In genomic region chr17:66634193-66634592, GRCh38 we compare ENCODE assay signal across 17 cellular contexts.
DNase-seq lines count a peak whose midpoint lies in the region; ATAC-seq and TF ChIP-seq lines count a peak whose summit lies in the region.
"Had no signal": no experiment of that assay in that cellular context is flagged by ENCODE, and none has a peak within 500 bp of the region (broad histone marks: within the 10 kb centered on the region; RNA-seq: fewer than 3 reads in every experiment).

No MANE protein-coding gene starts in this region.

- ATAC-seq in activated CD4-positive, alpha-beta T cell treated with anti-CD3 and anti-CD28 coated beads for 36 hours, result no peak
- no peak for ATAC-seq in CD4-positive, alpha-beta T cell (ENCODE audit: poor library complexity)
- no peak for ATAC-seq in aorta (ENCODE audit: low FRiP score)
- ATAC-seq: A549, Right ventricle myocardium inferior had no signal

- no peaks in the 10 kb centered on the region for H3K36me3 ChIP-seq in aorta (ENCODE audit: control insufficient read depth in 1 of 2, insufficient read depth in 2 of 2, low read length in 1 of 2)
- H3K36me3 ChIP-seq: BE2C had no signal

- H3K27me3 ChIP-seq in CD4-positive, alpha-beta T cell (ENCODE audit: control insufficient read depth, insufficient read depth, low read length), result no peaks in the 10 kb centered on the region
- no peaks in the 10 kb centered on the region for H3K27me3 ChIP-seq in aorta (ENCODE audit: control insufficient read depth in 1 of 2, insufficient read depth in 2 of 2, low read length in 1 of 2)
- H3K27me3 ChIP-seq: BE2C had no signal

- no peak overlapping the region for H3K4me3 Mint-ChIP-seq in activated CD4-positive, alpha-beta T cell treated with anti-CD3 and anti-CD28 coated beads for 36 hours
- no peak overlapping the region for H3K4me3 Mint-ChIP-seq in CD4-positive, alpha-beta T cell
- H3K4me3 Mint-ChIP-seq in activated CD4-positive, alpha-beta memory T cell treated with anti-CD3 and anti-CD28 coated beads for 36 hours, result no peak overlapping the region
- H3K4me3 Mint-ChIP-seq in activated naive CD8-positive, alpha-beta T cell, result no peak overlapping the region
- H3K4me3 Mint-ChIP-seq: IgD-negative memory B cell had no signal

- H3K9me3 Mint-ChIP-seq in activated CD4-positive, alpha-beta T cell treated with anti-CD3 and anti-CD28 coated beads for 36 hours (ENCODE audit: low read depth), result no peaks in the 10 kb centered on the region
- H3K9me3 Mint-ChIP-seq in CD4-positive, alpha-beta T cell, result no peaks in the 10 kb centered on the region
- H3K9me3 Mint-ChIP-seq in activated CD4-positive, alpha-beta memory T cell treated with anti-CD3 and anti-CD28 coated beads for 36 hours, result no peaks in the 10 kb centered on the region
- H3K9me3 Mint-ChIP-seq in activated naive CD8-positive, alpha-beta T cell (ENCODE audit: low read depth), result no peaks in the 10 kb centered on the region
- H3K9me3 Mint-ChIP-seq: IgD-negative memory B cell had no signal

- H3K9me3 ChIP-seq in CD4-positive, alpha-beta T cell (ENCODE audit: control insufficient read depth, low read length), result no peaks in the 10 kb centered on the region
- H3K9me3 ChIP-seq in aorta (ENCODE audit: control insufficient read depth, low read length), result no peaks in the 10 kb centered on the region
- H3K9me3 ChIP-seq: A549, BE2C had no signal

- DNase-seq in activated CD4-positive, alpha-beta T cell treated with anti-CD3 and anti-CD28 coated beads for 36 hours, result no peak
- DNase-seq in activated CD4-positive, alpha-beta T cell treated with anti-CD3 and anti-CD28 coated beads, Interleukin-2, amount 50 U/mL, for 48 hours, result no peak
- DNase-seq in CD4-positive, alpha-beta T cell, result no peak
- DNase-seq in activated CD4-positive, alpha-beta memory T cell treated with anti-CD3 and anti-CD28 coated beads for 36 hours, result no peak
- DNase-seq in NCI-H524 treated with DMSO at 0.1 percent for 48 hours (lab: John Stamatoyannopoulos, UW) (no peak), aorta (no peak)
- DNase-seq: BE2C, EL, GF-D8, MV-4-11, NCI-H1105 treated with DMSO at 0.1 percent for 48 hours, NCI-H2029 treated with DMSO at 0.1 percent for 48 hours, NCI-H526 had no signal

- POLR2A ChIA-PET in activated CD4-positive, alpha-beta T cell treated with anti-CD3 and anti-CD28 coated beads for 36 hours (lab: Charles Lee), result interaction anchor here (0.8 kb wide), 1 partner anchor 1230 kb away, joined by 3 read pairs; no protein-coding TSS in a partner anchor
- POLR2A ChIA-PET in CD4-positive, alpha-beta T cell (lab: Charles Lee), result no interaction called here
- POLR2A ChIA-PET in activated CD4-positive, alpha-beta memory T cell treated with anti-CD3 and anti-CD28 coated beads for 36 hours (lab: Charles Lee), result interaction anchor here (0.9 to 1.2 kb wide), 2 partner anchors 22 to 115 kb away, joined by 3 read pairs; no protein-coding TSS in a partner anchor

- H3K27ac ChIP-seq in CD4-positive, alpha-beta T cell (ENCODE audit: low read depth, low read length), result no peak overlapping the region
- H3K27ac ChIP-seq in aorta (ENCODE audit: low read depth in 1 of 2, low read length in 2 of 2), result no peak overlapping the region
- H3K27ac ChIP-seq: A549 had no signal

- peaks cover 9% of the 10 kb centered on the region for H3K36me3 Mint-ChIP-seq in activated CD4-positive, alpha-beta T cell treated with anti-CD3 and anti-CD28 coated beads for 36 hours (ENCODE audit: low read depth)
- H3K36me3 Mint-ChIP-seq in CD4-positive, alpha-beta T cell (ENCODE audit: low read depth), result peaks cover 10% of the 10 kb centered on the region
- H3K36me3 Mint-ChIP-seq in activated CD4-positive, alpha-beta memory T cell treated with anti-CD3 and anti-CD28 coated beads for 36 hours, result peaks cover 6% of the 10 kb centered on the region
- peaks cover 11% of the 10 kb centered on the region for H3K36me3 Mint-ChIP-seq in activated naive CD8-positive, alpha-beta T cell
- H3K36me3 Mint-ChIP-seq: IgD-negative memory B cell had no signal

- TF ChIP-seq CTCF in CD4-positive, alpha-beta T cell (IDR thresholded peaks at IDR 0.05), result no peak

- peaks cover 0 to 5% of the 10 kb centered on the region in 2 donors for H3K4me1 ChIP-seq in aorta (ENCODE audit: control insufficient read depth in 1 of 2, insufficient read depth in 2 of 2, low read length in 2 of 2)
- H3K4me1 ChIP-seq: A549, BE2C had no signal

- peaks cover 69% of the 10 kb centered on the region for H3K4me1 Mint-ChIP-seq in activated CD4-positive, alpha-beta T cell treated with anti-CD3 and anti-CD28 coated beads for 36 hours
- peaks cover 59% of the 10 kb centered on the region for H3K4me1 Mint-ChIP-seq in CD4-positive, alpha-beta T cell (ENCODE audit: low read depth)
- peaks cover 56% of the 10 kb centered on the region for H3K4me1 Mint-ChIP-seq in activated CD4-positive, alpha-beta memory T cell treated with anti-CD3 and anti-CD28 coated beads for 36 hours (ENCODE audit: low read depth)
- H3K4me1 Mint-ChIP-seq in activated naive CD8-positive, alpha-beta T cell (ENCODE audit: low read depth), result peaks cover 62% of the 10 kb centered on the region
- H3K4me1 Mint-ChIP-seq: IgD-negative memory B cell had no signal

- CTCF ChIA-PET in activated CD4-positive, alpha-beta T cell treated with anti-CD3 and anti-CD28 coated beads for 36 hours (lab: Charles Lee), result interaction anchor here (0.9 to 1.4 kb wide), 3 partner anchors 42 to 434 kb away, joined by 3 to 4 read pairs (median 4); no protein-coding TSS in a partner anchor
- CTCF ChIA-PET in CD4-positive, alpha-beta T cell (lab: Charles Lee), result no interaction called here
- CTCF ChIA-PET in activated CD4-positive, alpha-beta memory T cell treated with anti-CD3 and anti-CD28 coated beads for 36 hours (lab: Charles Lee), result interaction anchor here (1.3 to 2.4 kb wide), 4 partner anchors 67 to 433 kb away, joined by 3 to 9 read pairs (median 6); no protein-coding TSS in a partner anchor

- H3K27me3 Mint-ChIP-seq in activated CD4-positive, alpha-beta T cell treated with anti-CD3 and anti-CD28 coated beads for 36 hours, result no peaks in the 10 kb centered on the region
- no peaks in the 10 kb centered on the region for H3K27me3 Mint-ChIP-seq in CD4-positive, alpha-beta T cell
- H3K27me3 Mint-ChIP-seq in activated CD4-positive, alpha-beta memory T cell treated with anti-CD3 and anti-CD28 coated beads for 36 hours, result no peaks in the 10 kb centered on the region
- no peaks in the 10 kb centered on the region for H3K27me3 Mint-ChIP-seq in activated naive CD8-positive, alpha-beta T cell

- H3K27ac Mint-ChIP-seq in activated CD4-positive, alpha-beta T cell treated with anti-CD3 and anti-CD28 coated beads for 36 hours, result peak overlapping the region; percentile 78
- peak overlapping the region; percentile 31 for H3K27ac Mint-ChIP-seq in CD4-positive, alpha-beta T cell
- peak overlapping the region; percentile 61 for H3K27ac Mint-ChIP-seq in activated CD4-positive, alpha-beta memory T cell treated with anti-CD3 and anti-CD28 coated beads for 36 hours
- peak overlapping the region; percentile 83 for H3K27ac Mint-ChIP-seq in activated naive CD8-positive, alpha-beta T cell

- no peak overlapping the region for H3K4me3 ChIP-seq in aorta (ENCODE audit: low read length in 2 of 2)
- H3K4me3 ChIP-seq: A549 had no signal

- intact Hi-C loops in activated CD4-positive, alpha-beta T cell treated with anti-CD3 and anti-CD28 coated beads for 36 hours (cut with DNase I, micrococcal nuclease), result loop anchor here in 1 of 2 experiments (10.0 kb wide), 1 partner anchor 169 kb away; no protein-coding TSS in a partner anchor
- intact Hi-C loops in CD4-positive, alpha-beta T cell (cut with DNase I, micrococcal nuclease), result no loop called here
- intact Hi-C loops in activated CD4-positive, alpha-beta memory T cell treated with anti-CD3 and anti-CD28 coated beads for 36 hours (cut with micrococcal nuclease), result loop anchor here (5.0 kb wide), 2 partner anchors 122 to 322 kb away; no protein-coding TSS in a partner anchor
- intact Hi-C loops in aorta (cut with DNase I), result no loop called here

- WGBS in aorta, 2 donors, result 43 to 97% methylated on average over 1 of the region's 1 CpG

Comparison
In these comparisons a context has a peak if more than half of its experiments do, and no peak if none do; other contexts are left out.
1. H3K27ac Mint-ChIP-seq: peak in every context shown above with its lines; median percentile 83 in activated naive CD8-positive, alpha-beta T cell; 78 in activated CD4-positive, alpha-beta T cell treated with anti-CD3 and anti-CD28 coated beads for 36 hours; 61 in activated CD4-positive, alpha-beta memory T cell treated with anti-CD3 and anti-CD28 coated beads for 36 hours; 31 in CD4-positive, alpha-beta T cell.